ENCODE assay signal across 26 cellular contexts in genomic region chr10:4159173-4159572, GRCh38.
DNase-seq lines count a peak whose midpoint lies in the region; ATAC-seq, FAIRE-seq and TF ChIP-seq lines count a peak whose summit lies in the region.
"Had no signal": no experiment of that assay in that cellular context is flagged by ENCODE, and none has a peak within 500 bp of the region (broad histone marks: within the 10 kb centered on the region; RNA-seq: fewer than 3 reads in every experiment).

No MANE protein-coding gene starts in this region.

- no CpG with 5 or more reads among the region's 6 CpGs for WGBS in neuronal stem cell (ENCODE audit: extremely low coverage in 2 of 2, insufficient read length in 2 of 2, insufficient replicate concordance in 1 of 2), 2 donors

- peak; percentile 49 for ATAC-seq in esophagus mucosa
- no peak for ATAC-seq in HG02840 (IDR thresholded peaks at IDR 0.05; ENCODE audit: low FRiP score, unreplicated experiment)
- ATAC-seq: GM12878 had no signal

- H3K9me3 Mint-ChIP-seq in endothelial cell (ENCODE audit: unreplicated experiment) = no peaks in the 10 kb centered on the region
- H3K9me3 Mint-ChIP-seq: CD4-positive, CD25-positive, alpha-beta regulatory T cell; CD8-positive, alpha-beta memory T cell had no signal

- no peaks in the 10 kb centered on the region for H4K20me1 ChIP-seq in keratinocyte (ENCODE audit: control insufficient read depth, extremely low read depth, insufficient read depth, low read length)
- H4K20me1 ChIP-seq: BLaER1 had no signal

- no peak overlapping the region for H3K14ac ChIP-seq in neuronal stem cell (ENCODE audit: low read length)

- H3K4me1 Mint-ChIP-seq in endothelial cell (ENCODE audit: unreplicated experiment) = peaks cover 2% of the 10 kb centered on the region
- H3K4me1 Mint-ChIP-seq: CD14-positive monocyte had no signal

- TF ChIP-seq CTCF in endothelial cell (IDR thresholded peaks at IDR 0.05; ENCODE audit: unreplicated experiment) (no peak), keratinocyte (optimal IDR thresholded peaks at IDR 0.05 in 1 of 3, IDR thresholded peaks at IDR 0.05 in 1 of 3, conservative IDR thresholded peaks at IDR 0.05 in 1 of 3; ENCODE audit: extremely low read depth in 1 of 3, insufficient read depth in 2 of 3, low read length in 3 of 3) (no peak)

- no peak overlapping the region for H3K23ac ChIP-seq in neuronal stem cell (ENCODE audit: low read depth, low read length, poor library complexity)

- H3K9ac ChIP-seq in keratinocyte (ENCODE audit: control insufficient read depth, extremely low read depth, insufficient read depth, low read length) (no peak overlapping the region), neuronal stem cell (ENCODE audit: low read depth, low read length, poor library complexity) (no peak overlapping the region)
- H3K9ac ChIP-seq: BLaER1 had no signal

- no peak overlapping the region for H3K18ac ChIP-seq in neuronal stem cell (ENCODE audit: low read length)

- no peaks in the 10 kb centered on the region for H3K27me3 ChIP-seq in keratinocyte (ENCODE audit: control insufficient read depth, extremely low read depth, insufficient read depth, low read length)
- H3K27me3 ChIP-seq in neuronal stem cell (ENCODE audit: control insufficient read depth in 3 of 3, insufficient read depth in 3 of 3, low read depth in 1 of 3, low read length in 3 of 3) = no peaks in the 10 kb centered on the region
- H3K27me3 ChIP-seq: BE2C, BLaER1 had no signal

- no peaks in the 10 kb centered on the region for H3K79me1 ChIP-seq in neuronal stem cell (ENCODE audit: low read depth, low read length)

- no peaks in the 10 kb centered on the region for H3K9me1 ChIP-seq in keratinocyte (ENCODE audit: control insufficient read depth, extremely low read depth, insufficient read depth, low read length)

- no peak overlapping the region for H2BK120ac ChIP-seq in neuronal stem cell (ENCODE audit: low read depth, low read length)

- H3K4me2 ChIP-seq in keratinocyte (ENCODE audit: control insufficient read depth, extremely low read depth, insufficient read depth, low read depth, low read length) = no peak overlapping the region
- no peak overlapping the region for H3K4me2 ChIP-seq in neuronal stem cell (ENCODE audit: insufficient read depth, low read length, poor library complexity, severe bottlenecking)
- H3K4me2 ChIP-seq: BLaER1 had no signal

- H3K4me3 ChIP-seq in keratinocyte (ENCODE audit: control insufficient read depth in 2 of 3, extremely low read depth in 1 of 3, insufficient read depth in 2 of 3, low read depth in 1 of 3, low read length in 3 of 3) (no peak overlapping the region), neuronal stem cell (ENCODE audit: low read length in 2 of 2) (no peak overlapping the region)
- H3K4me3 ChIP-seq: BLaER1, GM12878 had no signal

- H3K36me3 ChIP-seq in keratinocyte (ENCODE audit: control insufficient read depth in 2 of 2, extremely low read depth in 1 of 2, insufficient read depth in 2 of 2, low read length in 2 of 2) (no peaks in the 10 kb centered on the region), neuronal stem cell (replicated peaks in 1 of 2; ENCODE audit: control insufficient read depth in 2 of 2, insufficient read depth in 2 of 2, low read length in 2 of 2) (no peaks in the 10 kb centered on the region)
- H3K36me3 ChIP-seq: BE2C, BLaER1 had no signal

- DNase-seq in endothelial cell (ENCODE audit: low spot score) (no peak), keratinocyte (ENCODE audit: low read depth, low spot score) (peak; percentile 48), neuronal stem cell (ENCODE audit: low spot score) (no peak), RCC 7860 (ENCODE audit: low spot score) (no peak)
- DNase-seq: 8988T; ACHN; BE2C; C1 segment of cervical spinal cord; CD4-positive, alpha-beta memory T cell; CD4-positive, CD25-positive, alpha-beta regulatory T cell; CD8-positive, alpha-beta memory T cell; COR-L47; DMS 273 treated with DMSO at 0.1 percent for 48 hours; DMS153; DMS53; DMS79; DND-41; EL; GDM1 had no signal

- H3K9me3 ChIP-seq in keratinocyte (ENCODE audit: control insufficient read depth, low read depth, low read length) (no peaks in the 10 kb centered on the region), neuronal stem cell (replicated peaks in 1 of 2; ENCODE audit: control insufficient read depth in 2 of 2, insufficient read depth in 1 of 2, low read depth in 1 of 2, low read length in 2 of 2) (no peaks in the 10 kb centered on the region)
- H3K9me3 ChIP-seq: BE2C, BLaER1 had no signal

- no peak overlapping the region for H2BK12ac ChIP-seq in neuronal stem cell (ENCODE audit: low read length)

- H3K27ac ChIP-seq in keratinocyte (ENCODE audit: control insufficient read depth, insufficient read depth, low read length) = peak overlapping the region; percentile 51
- H3K27ac ChIP-seq in neuronal stem cell (replicated peaks; ENCODE audit: low read length) = no peak overlapping the region
- H3K27ac ChIP-seq: BLaER1 had no signal

- no peak overlapping the region for H3K4ac ChIP-seq in neuronal stem cell (ENCODE audit: low read length)

- peaks cover 4% of the 10 kb centered on the region for H3K4me1 ChIP-seq in keratinocyte (ENCODE audit: control insufficient read depth, extremely low read depth, insufficient read depth, low read length)
- no peaks in the 10 kb centered on the region for H3K4me1 ChIP-seq in neuronal stem cell (ENCODE audit: control insufficient read depth in 2 of 2, insufficient read depth in 1 of 2, low read depth in 1 of 2, low read length in 2 of 2)
- H3K4me1 ChIP-seq: BE2C had no signal

- H3K4me3 Mint-ChIP-seq in endothelial cell (ENCODE audit: unreplicated experiment) = no peak overlapping the region
- H3K4me3 Mint-ChIP-seq: CD14-positive monocyte; CD4-positive, alpha-beta memory T cell; CD8-positive, alpha-beta memory T cell had no signal

- no peak overlapping the region for H2AK5ac ChIP-seq in neuronal stem cell (ENCODE audit: low read depth, low read length)

- no peaks in the 10 kb centered on the region for H3K36me3 Mint-ChIP-seq in endothelial cell (ENCODE audit: low read depth, unreplicated experiment)
- H3K36me3 Mint-ChIP-seq: CD14-positive monocyte; CD4-positive, alpha-beta memory T cell; CD4-positive, CD25-positive, alpha-beta regulatory T cell; CD8-positive, alpha-beta memory T cell had no signal

- H3K79me2 ChIP-seq in keratinocyte (ENCODE audit: control insufficient read depth, insufficient read depth, low read length) = no peaks in the 10 kb centered on the region

- H3K27ac Mint-ChIP-seq in endothelial cell (ENCODE audit: unreplicated experiment) = peak overlapping the region; percentile 26
- H3K27ac Mint-ChIP-seq: CD4-positive, alpha-beta memory T cell had no signal

- H2AFZ ChIP-seq in keratinocyte (ENCODE audit: control insufficient read depth, low read length) = no peak overlapping the region
- no peak overlapping the region for H2AFZ ChIP-seq in neuronal stem cell (ENCODE audit: low read length)

- no peaks in the 10 kb centered on the region for H3K27me3 Mint-ChIP-seq in endothelial cell (ENCODE audit: unreplicated experiment)
- H3K27me3 Mint-ChIP-seq: CD4-positive, alpha-beta memory T cell had no signal

- no peak overlapping the region for H2BK5ac ChIP-seq in neuronal stem cell (ENCODE audit: low read length)

- no peak overlapping the region for H4K8ac ChIP-seq in neuronal stem cell (ENCODE audit: low read depth, low read length)

- H2BK15ac ChIP-seq in neuronal stem cell (ENCODE audit: low read length) = no peak overlapping the region

- dilution Hi-C loops in keratinocyte (cut with MboI; ENCODE audit: extremely low pct_ligation_motif_present, low sequenced_read_pairs) = no loop called here

- FAIRE-seq in keratinocyte (lab: Jason Lieb, UNC) = no peak
- no peak for FAIRE-seq in RCC 7860 (lab: Jason Lieb, UNC)
- FAIRE-seq: A204.1, GM12878, GM18507 had no signal

- H4K91ac ChIP-seq in neuronal stem cell (ENCODE audit: low read depth, low read length, poor library complexity) = no peak overlapping the region
